27 cellular contexts compared by ENCODE assay signal in genomic region chr7:43467846-43468245, GRCh38.
"Had no signal": no experiment of that assay in that cellular context is flagged by ENCODE, and none has a peak within 500 bp of the region (broad histone marks: within the 10 kb centered on the region; RNA-seq: fewer than 3 reads in every experiment).

No MANE protein-coding gene starts in this region.

- H3K4me1 ChIP-seq: SJCRH30 had no signal

- H3K4me3 Mint-ChIP-seq: activated CD4-positive, alpha-beta memory T cell treated with anti-CD3 and anti-CD28 coated beads, Interleukin-2, amount 10 ng/mL, durations not matched to agents 7 days and 5 days; activated CD8-positive, alpha-beta memory T cell treated with anti-CD3 and anti-CD28 coated beads, Interleukin-2, amount 10 ng/mL, durations not matched to agents 7 days and 5 days; activated naive CD4-positive, alpha-beta T cell treated with anti-CD3 and anti-CD28 coated beads, Interleukin-2, amount 10 ng/mL, durations not matched to agents 7 days and 5 days; activated naive CD8-positive, alpha-beta T cell; activated naive CD8-positive, alpha-beta T cell treated with anti-CD3 and anti-CD28 coated beads, Interleukin-2, amount 50 U/mL, for 24 hours; central memory CD8-positive, alpha-beta T cell had no signal

- H3K36me3 Mint-ChIP-seq: activated CD8-positive, alpha-beta memory T cell treated with anti-CD3 and anti-CD28 coated beads, Interleukin-2, amount 10 ng/mL, durations not matched to agents 7 days and 5 days; activated naive CD4-positive, alpha-beta T cell treated with anti-CD3 and anti-CD28 coated beads, Interleukin-2, amount 10 ng/mL, durations not matched to agents 7 days and 5 days; activated naive CD8-positive, alpha-beta T cell had no signal

- ATAC-seq: activated CD8-positive, alpha-beta memory T cell treated with anti-CD3 and anti-CD28 coated beads, Interleukin-2, amount 10 ng/mL, durations not matched to agents 7 days and 5 days; activated naive CD8-positive, alpha-beta T cell treated with anti-CD3 and anti-CD28 coated beads, Interleukin-2, amount 50 U/mL, for 24 hours had no signal

- H3K27me3 Mint-ChIP-seq: activated naive CD8-positive, alpha-beta T cell treated with anti-CD3 and anti-CD28 coated beads, Interleukin-2, amount 50 U/mL, for 24 hours had no signal

- H3K36me3 ChIP-seq: cardiac muscle cell, SJCRH30, WERI-Rb-1 had no signal

- H3K27ac Mint-ChIP-seq: activated CD4-positive, alpha-beta memory T cell treated with anti-CD3 and anti-CD28 coated beads, Interleukin-2, amount 10 ng/mL, durations not matched to agents 7 days and 5 days; activated CD8-positive, alpha-beta memory T cell treated with anti-CD3 and anti-CD28 coated beads, Interleukin-2, amount 10 ng/mL, durations not matched to agents 7 days and 5 days; activated naive CD4-positive, alpha-beta T cell treated with anti-CD3 and anti-CD28 coated beads, Interleukin-2, amount 10 ng/mL, durations not matched to agents 7 days and 5 days; activated naive CD8-positive, alpha-beta T cell; activated naive CD8-positive, alpha-beta T cell treated with anti-CD3 and anti-CD28 coated beads, Interleukin-2, amount 50 U/mL, for 24 hours had no signal

- H3K4me1 Mint-ChIP-seq: activated CD4-positive, alpha-beta memory T cell treated with anti-CD3 and anti-CD28 coated beads, Interleukin-2, amount 10 ng/mL, durations not matched to agents 7 days and 5 days; activated naive CD4-positive, alpha-beta T cell treated with anti-CD3 and anti-CD28 coated beads, Interleukin-2, amount 10 ng/mL, durations not matched to agents 7 days and 5 days; activated naive CD8-positive, alpha-beta T cell treated with anti-CD3 and anti-CD28 coated beads, Interleukin-2, amount 50 U/mL, for 24 hours had no signal

- H3K9me3 ChIP-seq: SJCRH30 had no signal

- DNase-seq: activated CD4-positive, alpha-beta memory T cell treated with anti-CD3 and anti-CD28 coated beads, Interleukin-2, amount 10 ng/mL, durations not matched to agents 7 days and 5 days; activated CD4-positive, alpha-beta T cell treated with anti-CD3 and anti-CD28 coated beads for 1 hour; activated CD4-positive, alpha-beta T cell treated with anti-CD3 and anti-CD28 coated beads for 48 hours; activated CD4-positive, CD25-positive, alpha-beta regulatory T cell; activated CD8-positive, alpha-beta memory T cell treated with anti-CD3 and anti-CD28 coated beads for 24 hours; activated CD8-positive, alpha-beta memory T cell treated with anti-CD3 and anti-CD28 coated beads, Interleukin-2, amount 10 ng/mL, durations not matched to agents 7 days and 5 days; activated CD8-positive, alpha-beta memory T cell treated with anti-CD3 and anti-CD28 coated beads, Interleukin-2, amount 50 U/mL, for 48 hours; activated effector memory CD4-positive, alpha-beta T cell treated with Interleukin-2 at 50 U/mL for 16 hours; activated naive CD4-positive, alpha-beta T cell treated with anti-CD3 and anti-CD28 coated beads, Interleukin-2, amount 10 ng/mL, durations not matched to agents 7 days and 5 days; activated naive CD8-positive, alpha-beta T cell treated with anti-CD3 and anti-CD28 coated beads, Interleukin-2, amount 50 U/mL, for 24 hours; activated T-cell treated with anti-CD3 and anti-CD28 coated beads, Interleukin-2, amount 50 U/mL, for 48 hours; anterior cingulate cortex; NCI-H1092 treated with DMSO at 0.1 percent for 48 hours; NCI-H1417; NCI-H187 treated with DMSO at 0.1 percent for 48 hours; NCI-H2081 treated with DMSO at 0.1 percent for 48 hours; NCI-H446 treated with DMSO at 0.1 percent for 48 hours; NCI-H524; NCI-H69; NCI-H82; SHP77; SJCRH30; WERI-Rb-1 had no signal

- H3K4me3 ChIP-seq: cardiac muscle cell, SJCRH30, SK-N-MC had no signal

- H3K27me3 ChIP-seq: cardiac muscle cell had no signal

- H3K27ac ChIP-seq: cardiac muscle cell, SJCRH30, SK-N-MC, WERI-Rb-1 had no signal

- H3K9me3 Mint-ChIP-seq: activated CD4-positive, alpha-beta memory T cell treated with anti-CD3 and anti-CD28 coated beads, Interleukin-2, amount 10 ng/mL, durations not matched to agents 7 days and 5 days; activated naive CD4-positive, alpha-beta T cell treated with anti-CD3 and anti-CD28 coated beads, Interleukin-2, amount 10 ng/mL, durations not matched to agents 7 days and 5 days; activated naive CD8-positive, alpha-beta T cell treated with anti-CD3 and anti-CD28 coated beads, Interleukin-2, amount 50 U/mL, for 24 hours; central memory CD8-positive, alpha-beta T cell had no signal
